ENCODE assay signal across 22 cellular contexts in genomic region chr2:186820303-186820702, GRCh38. TPM values are rescaled to one million over a fixed set of nuclear protein-coding genes. Genes with fewer than 3 reads are reported as not detected.
"Had no signal": no experiment of that assay in that cellular context is flagged by ENCODE, and none has a peak within 500 bp of the region (broad histone marks: within the 10 kb centered on the region; RNA-seq: fewer than 3 reads in every experiment).

No MANE protein-coding gene starts in this region.

- H3K27me3 ChIP-seq: gastrocnemius medialis, neutrophil, right lobe of liver, suprapubic skin, transverse colon, vagina had no signal

- H3K27ac Mint-ChIP-seq: activated naive CD8-positive, alpha-beta T cell; natural killer cell treated with Interleukin-12 subunit alpha and Interleukin-12 subunit beta and Interleukin-15 and Interleukin-18, amount 100 ng/mL, for 72 hours; stimulated activated naive CD8-positive, alpha-beta T cell treated with anti-CD3 and anti-CD28 coated beads, Interleukin-15, Interleukin-2, amounts not matched to agents 100 ng/mL and 50 ng/mL, for 24 hours had no signal

- H3K27ac ChIP-seq: epithelial cell of prostate, gastrocnemius medialis, neutrophil, parathyroid adenoma, right lobe of liver, suprapubic skin, transverse colon, vagina had no signal

- H3K4me3 ChIP-seq: gastrocnemius medialis, lung, right lobe of liver, suprapubic skin, transverse colon, vagina had no signal

- H3K36me3 Mint-ChIP-seq: activated naive CD8-positive, alpha-beta T cell; natural killer cell treated with Interleukin-12 subunit alpha and Interleukin-12 subunit beta and Interleukin-15 and Interleukin-18, amount 100 ng/mL, for 72 hours had no signal

- H3K9ac ChIP-seq: parathyroid adenoma had no signal

- ATAC-seq: gastrocnemius medialis; natural killer cell treated with Interleukin-12 subunit alpha and Interleukin-12 subunit beta and Interleukin-15 and Interleukin-18, amount 100 ng/mL, for 72 hours; right lobe of liver had no signal

- H3K27me3 Mint-ChIP-seq: activated naive CD8-positive, alpha-beta T cell; natural killer cell treated with Interleukin-12 subunit alpha and Interleukin-12 subunit beta and Interleukin-15 and Interleukin-18, amount 100 ng/mL, for 72 hours; stimulated activated naive CD8-positive, alpha-beta T cell treated with anti-CD3 and anti-CD28 coated beads, Interleukin-15, Interleukin-2, amounts not matched to agents 100 ng/mL and 50 ng/mL, for 24 hours had no signal

- DNase-seq: activated CD4-positive, alpha-beta T cell treated with anti-CD3 and anti-CD28 coated beads, Interleukin-2, amount 50 U/mL, for 4 hours; activated gamma-delta T cell treated with Interleukin-2 at 50 U/mL for 16 hours; dermis blood vessel endothelial cell; effector memory CD4-positive, alpha-beta T cell; gastrocnemius medialis; head of caudate nucleus; right lobe of liver; small intestine; stimulated activated CD4-positive, alpha-beta T cell treated with anti-CD3 and anti-CD28 coated beads, Interleukin-15, amount 100 ng/mL, for 24 hours; stimulated activated CD4-positive, alpha-beta T cell treated with anti-CD3 and anti-CD28 coated beads, Interleukin-2, amount 100 ng/mL, for 48 hours; transverse colon had no signal

- H3K9me3 ChIP-seq: gastrocnemius medialis, neutrophil, right lobe of liver, vagina had no signal

- H3K4me3 Mint-ChIP-seq: activated naive CD8-positive, alpha-beta T cell; natural killer cell treated with Interleukin-12 subunit alpha and Interleukin-12 subunit beta and Interleukin-15 and Interleukin-18, amount 100 ng/mL, for 72 hours; stimulated activated naive CD8-positive, alpha-beta T cell treated with anti-CD3 and anti-CD28 coated beads, Interleukin-15, Interleukin-2, amounts not matched to agents 100 ng/mL and 50 ng/mL, for 24 hours had no signal

- H3K79me2 ChIP-seq: parathyroid adenoma had no signal

- H2AFZ ChIP-seq: parathyroid adenoma had no signal

- FAIRE-seq: keratinocyte, small intestine had no signal

- H3K4me1 ChIP-seq: gastrocnemius medialis, parathyroid adenoma, right lobe of liver, suprapubic skin, transverse colon, vagina had no signal

- H3K36me3 ChIP-seq: gastrocnemius medialis, neutrophil, right lobe of liver, suprapubic skin, transverse colon, vagina had no signal

RNA-seq across cellular contexts. Expression of gene ZSWIM2, which starts 28.7 kb away (rescaled TPM):
- total RNA-seq: chondrocyte; dermis blood vessel endothelial cell; gastrocnemius medialis; lung; natural killer cell treated with Interleukin-12 subunit alpha and Interleukin-12 subunit beta and Interleukin-15 and Interleukin-18, amount 100 ng/mL, for 72 hours; right lobe of liver; suprapubic skin; transverse colon; vagina had no signal
- polyA plus RNA-seq: keratinocyte, lung, small intestine had no signal
